8 cellular contexts compared by ENCODE assay signal in the genomic region with DNA sequence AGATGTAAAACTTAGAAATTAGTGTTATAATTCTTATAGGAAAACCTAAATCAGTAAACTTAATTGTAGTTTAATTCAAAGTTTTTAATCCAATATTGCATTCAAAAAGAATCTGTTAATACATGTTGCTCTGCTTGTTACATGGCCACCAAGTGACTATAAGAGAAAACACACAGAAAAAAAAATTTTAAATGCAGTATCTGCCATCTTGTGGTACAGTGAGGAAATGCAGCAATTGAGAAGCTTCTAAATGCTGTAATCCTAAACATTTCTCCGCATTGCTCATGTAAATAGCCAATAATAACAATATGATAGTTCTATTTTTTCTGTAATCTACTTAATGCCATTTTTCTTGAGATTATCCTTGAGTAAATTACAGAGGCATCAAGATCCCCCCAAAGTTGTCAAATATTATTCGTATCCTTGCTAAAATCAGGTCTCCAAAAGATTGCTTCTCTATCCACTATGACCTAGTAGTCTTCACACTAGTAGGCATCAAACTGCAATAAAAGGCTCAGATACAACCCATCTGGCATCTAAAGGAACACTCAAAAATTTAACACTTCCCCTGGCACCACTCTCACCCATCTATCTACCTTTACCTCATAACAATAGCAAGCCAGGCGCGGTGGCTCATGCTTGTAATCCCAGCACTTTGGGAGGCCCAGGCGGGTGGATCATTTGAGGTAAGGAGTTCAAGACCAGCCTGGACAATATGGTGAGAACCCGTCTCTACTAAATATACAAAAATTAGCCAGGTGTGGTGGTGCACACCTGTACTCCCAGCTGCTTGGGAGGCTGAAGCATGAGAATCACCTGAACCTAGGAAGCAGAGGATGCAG. TPM values are rescaled to one million over a fixed set of nuclear protein-coding genes. Genes with fewer than 3 reads are reported as not detected.
DNase-seq lines count a peak whose midpoint lies in the region; ATAC-seq and TF ChIP-seq lines count a peak whose summit lies in the region.

No MANE protein-coding gene starts in this region.

- TF ChIP-seq POLR2A in lower leg skin (IDR thresholded peaks at IDR 0.05) = no peak

- peaks cover 6% of the 10 kb centered on the region for H3K36me3 Mint-ChIP-seq in T-helper 17 cell (ENCODE audit: low read depth)

- TF ChIP-seq CTCF in foreskin keratinocyte (conservative IDR thresholded peaks at IDR 0.05) = peak; percentile 81
- TF ChIP-seq CTCF in lower leg skin (IDR thresholded peaks at IDR 0.05) = no peak

- 87% methylated on average over 6 of the region's 6 CpGs for WGBS in lower leg skin, 2 donors

- peak overlapping the region; percentile 16 for H3K27ac Mint-ChIP-seq in T-helper 17 cell

- no peaks in the 10 kb centered on the region for H3K27me3 Mint-ChIP-seq in T-helper 17 cell

- intact Hi-C loops in lower leg skin (cut with DNase I; ENCODE audit: low total_unique reads) = no loop called here

- no peak overlapping the region for H3K4me3 Mint-ChIP-seq in T-helper 17 cell

- H3K4me1 Mint-ChIP-seq in T-helper 17 cell = peaks cover 2% of the 10 kb centered on the region

- no peaks in the 10 kb centered on the region for H3K27me3 ChIP-seq in foreskin keratinocyte

- DNase-seq in CD1c-positive myeloid dendritic cell (ENCODE audit: extremely low spot score) = peak; percentile 58
- DNase-seq in NCI-H146 (lab: John Stamatoyannopoulos, UW) = peak; percentile 33
- no peak for DNase-seq in T-helper 17 cell
- peak; percentile 11 to 53 for DNase-seq in foreskin keratinocyte
- DNase-seq in pons (ENCODE audit: low spot score) = peak; percentile 80
- DNase-seq in lower leg skin (ENCODE audit: low spot score in 2 of 2) = no peak

- H3K27ac ChIP-seq in foreskin keratinocyte = no peak overlapping the region

- ATAC-seq in GM18868 (IDR thresholded peaks at IDR 0.05; ENCODE audit: unreplicated experiment) = peak; percentile 89
- peak; percentile 81 for ATAC-seq in HG03025 (IDR thresholded peaks at IDR 0.05; ENCODE audit: low FRiP score, unreplicated experiment)
- peak; percentile 73 for ATAC-seq in T-helper 17 cell
- ATAC-seq in foreskin keratinocyte = peak; percentile 76

- H3K9me3 ChIP-seq in T-helper 17 cell (ENCODE audit: control insufficient read depth, low read length, poor library complexity, severe bottlenecking) = no peaks in the 10 kb centered on the region

- H3K4me1 ChIP-seq in foreskin keratinocyte = no peaks in the 10 kb centered on the region

- no peak overlapping the region for H3K4me3 ChIP-seq in lower leg skin (ENCODE audit: low read depth, poor library complexity, severe bottlenecking)

RNA-seq across cellular contexts. Expression of a gene that starts 34.6 kb away (rescaled TPM):
- total RNA-seq in T-helper 17 cell (10 to 100 TPM; 38.4 to 50.1 TPM), foreskin keratinocyte (132 and 136 TPM in 2 replicates), lower leg skin (10 to 100 TPM; 28.5 to 58.4 (median 46.1) TPM)
- polyA plus RNA-seq in foreskin keratinocyte = 75.9 and 92.2 TPM in 2 replicates

Comparison
In these comparisons a context has a peak if more than half of its experiments do, and no peak if none do; other contexts are left out.
1. DNase-seq: peak in CD1c-positive myeloid dendritic cell (single experiment), NCI-H146 (single experiment), foreskin keratinocyte (2 of 2) and pons (single experiment); none in T-helper 17 cell (0 of 3) and lower leg skin (0 of 2).
2. Peak in every context shown above with its lines, with median percentiles within 50 percentile points of each other: ATAC-seq.